15 cellular contexts compared by ENCODE assay signal in the genomic region with DNA sequence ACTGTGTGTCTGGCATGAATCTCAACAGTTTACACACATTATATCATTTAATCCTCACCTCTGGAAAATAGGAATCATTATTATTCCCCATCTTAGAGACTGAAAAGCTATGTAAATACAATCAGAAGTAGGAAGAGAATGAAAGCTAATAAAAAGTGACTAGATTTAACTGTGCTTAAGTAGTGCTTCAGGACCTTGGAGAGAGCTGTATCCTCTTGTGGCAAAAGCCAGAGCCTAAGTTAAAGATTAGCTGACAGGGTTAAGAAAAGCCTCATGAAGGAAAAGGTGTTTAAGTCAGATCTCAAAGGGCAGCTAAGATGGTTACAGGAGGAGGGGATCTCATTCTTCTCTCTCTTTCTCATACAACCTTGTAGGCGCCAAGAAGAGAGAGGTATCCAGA.
DNase-seq lines count a peak whose midpoint lies in the region; ATAC-seq and TF ChIP-seq lines count a peak whose summit lies in the region.
"Had no signal": no experiment of that assay in that cellular context is flagged by ENCODE, and none has a peak within 500 bp of the region (broad histone marks: within the 10 kb centered on the region; RNA-seq: fewer than 3 reads in every experiment).

No MANE protein-coding gene starts in this region.

- intact Hi-C loops in thyroid gland (cut with DNase I) (no loop called here), lower lobe of right lung (cut with DNase I) (no loop called here)

- no peak for TF ChIP-seq POLR2A in thyroid gland (IDR thresholded peaks at IDR 0.05)

- H3K36me3 ChIP-seq in thyroid gland = no peaks in the 10 kb centered on the region
- no peaks in the 10 kb centered on the region for H3K36me3 ChIP-seq in lower lobe of right lung

- no peaks in the 10 kb centered on the region for H3K27me3 ChIP-seq in thyroid gland
- no peaks in the 10 kb centered on the region for H3K27me3 ChIP-seq in lower lobe of right lung (ENCODE audit: low read depth)

- DNase-seq in SIG-M5 treated with dmso at 0.1 percent for 504 hours (lab: John Stamatoyannopoulos, UW; ENCODE audit: unreplicated experiment) = peak; percentile 25
- DNase-seq in SIG-M5 (lab: John Stamatoyannopoulos, UW) = no peak
- peak; percentile 10 for DNase-seq in RPMI8226
- DNase-seq in fibroblast of mammary gland (ENCODE audit: low read depth) = peak; percentile 10
- peak; percentile 77 for DNase-seq in renal cortical epithelial cell (ENCODE audit: low read depth)
- DNase-seq in thyroid gland = no peak
- no peak for DNase-seq in NCI-H2171 (lab: John Stamatoyannopoulos, UW)
- no peak for DNase-seq in lower lobe of right lung
- DNase-seq: activated CD4-positive, alpha-beta T cell treated with anti-CD3 and anti-CD28 coated beads for 4 hours; activated T-cell treated with anti-CD3 and anti-CD28 coated beads for 4 hours; CD4-positive, CD25-positive, alpha-beta regulatory T cell; stimulated activated CD4-positive, alpha-beta T cell treated with anti-CD3 and anti-CD28 coated beads, Interleukin-4, amount 100 ng/mL, for 4 hours; T-cell had no signal

- H3K9me3 ChIP-seq in thyroid gland (no peaks in the 10 kb centered on the region), lower lobe of right lung (peaks cover 6% of the 10 kb centered on the region)

- WGBS in thyroid gland, 2 donors = 17 to 38% methylated on average over 1 of the region's 1 CpG

- H3K4me1 ChIP-seq in thyroid gland (no peaks in the 10 kb centered on the region), lower lobe of right lung (no peaks in the 10 kb centered on the region)

- no peak for ATAC-seq in lower lobe of right lung
- ATAC-seq: T-cell had no signal

- no peak for TF ChIP-seq CTCF in fibroblast of mammary gland (conservative IDR thresholded peaks at IDR 0.05; ENCODE audit: control insufficient read depth, insufficient read depth, low read depth, low read length)
- TF ChIP-seq CTCF in thyroid gland (IDR thresholded peaks at IDR 0.05) = no peak
- no peak for TF ChIP-seq CTCF in lower lobe of right lung (IDR thresholded peaks at IDR 0.05)

- H3K27ac ChIP-seq in thyroid gland (no peak overlapping the region), lower lobe of right lung (no peak overlapping the region)
- H3K27ac ChIP-seq: epithelial cell of prostate, HL-60 had no signal

- H3K4me3 ChIP-seq in fibroblast of mammary gland (ENCODE audit: control insufficient read depth, low read depth, low read length) (no peak overlapping the region), thyroid gland (replicated peaks in 1 of 3) (no peak overlapping the region), lower lobe of right lung (no peak overlapping the region)

Comparison
In these comparisons a context has a peak if more than half of its experiments do, and no peak if none do; other contexts are left out.
1. DNase-seq: peak in SIG-M5 treated with dmso at 0.1 percent for 504 hours (single experiment), RPMI8226 (single experiment), fibroblast of mammary gland (single experiment) and renal cortical epithelial cell (single experiment); none in SIG-M5 (single experiment), thyroid gland (0 of 2), NCI-H2171 (single experiment) and lower lobe of right lung (single experiment).